13 cellular contexts compared by ENCODE assay signal in the genomic region with DNA sequence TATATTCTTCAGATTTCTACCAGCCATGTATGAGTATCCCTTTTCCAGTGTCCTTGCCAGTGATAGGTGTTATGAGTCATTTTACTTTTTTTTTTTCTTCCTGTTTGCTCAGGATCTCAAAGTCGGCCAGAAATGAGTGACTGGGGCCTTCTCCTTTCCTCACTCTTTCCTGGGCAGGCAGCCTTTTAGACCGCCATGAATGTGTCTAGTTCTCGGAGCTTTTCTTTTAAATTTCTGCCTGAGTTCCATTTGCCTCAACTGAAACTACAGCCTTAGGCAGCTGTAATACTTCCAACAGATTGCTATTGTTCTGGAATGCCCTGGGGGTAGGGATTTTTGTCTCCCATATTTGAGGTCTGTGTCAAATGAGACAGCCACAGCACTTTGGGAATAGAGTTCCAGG.
DNase-seq lines count a peak whose midpoint lies in the region; ATAC-seq and TF ChIP-seq lines count a peak whose summit lies in the region.
"Had no signal": no experiment of that assay in that cellular context is flagged by ENCODE, and none has a peak within 500 bp of the region (broad histone marks: within the 10 kb centered on the region; RNA-seq: fewer than 3 reads in every experiment).

No MANE protein-coding gene starts in this region.

- no peaks in the 10 kb centered on the region for H3K9me2 ChIP-seq in MM.1S (replicated peaks; ENCODE audit: insufficient read depth, low read length)

- WGBS in suprapubic skin: 76% methylated on average over 3 of the region's 3 CpGs

- no peaks in the 10 kb centered on the region for H3F3A ChIP-seq in MM.1S (ENCODE audit: insufficient read depth, low read length)

- H3K9me3 Mint-ChIP-seq in natural killer cell treated with Interleukin-12 subunit alpha and Interleukin-12 subunit beta and Interleukin-15 and Interleukin-18, amount 100 ng/mL, for 72 hours: no peaks in the 10 kb centered on the region
- no peaks in the 10 kb centered on the region for H3K9me3 Mint-ChIP-seq in natural killer cell
- H3K9me3 Mint-ChIP-seq: activated naive CD4-positive, alpha-beta T cell treated with anti-CD3 and anti-CD28 coated beads, Interleukin-2, amount 50 U/mL, for 24 hours; naive B cell had no signal

- no peaks in the 10 kb centered on the region for H3K27me3 Mint-ChIP-seq in natural killer cell treated with Interleukin-12 subunit alpha and Interleukin-12 subunit beta and Interleukin-15 and Interleukin-18, amount 100 ng/mL, for 72 hours
- no peaks in the 10 kb centered on the region for H3K27me3 Mint-ChIP-seq in natural killer cell (ENCODE audit: low read depth in 2 of 2)
- H3K27me3 Mint-ChIP-seq: activated naive CD4-positive, alpha-beta T cell treated with anti-CD3 and anti-CD28 coated beads, Interleukin-2, amount 50 U/mL, for 24 hours; naive B cell had no signal

- intact Hi-C loops in natural killer cell (cut with micrococcal nuclease): no loop called here

- H3K4me2 ChIP-seq in MM.1S (ENCODE audit: low read depth, low read length): no peak overlapping the region

- H3K4me3 ChIP-seq in suprapubic skin: no peak overlapping the region
- H3K4me3 ChIP-seq in MM.1S (ENCODE audit: low read length): no peak overlapping the region
- H3K4me3 ChIP-seq: upper lobe of right lung had no signal

- ATAC-seq in natural killer cell treated with Interleukin-12 subunit alpha and Interleukin-12 subunit beta and Interleukin-15 and Interleukin-18, amount 100 ng/mL, for 72 hours: no peak
- ATAC-seq in natural killer cell (no peak), HG02885 (IDR thresholded peaks at IDR 0.05; ENCODE audit: poor library complexity, unreplicated experiment) (no peak)
- ATAC-seq: upper lobe of right lung had no signal

- H3K36me3 ChIP-seq in suprapubic skin (no peaks in the 10 kb centered on the region), MM.1S (replicated peaks; ENCODE audit: insufficient read depth, low read length) (no peaks in the 10 kb centered on the region)
- H3K36me3 ChIP-seq: upper lobe of right lung had no signal

- peak overlapping the region; percentile 39 to 89 for H3K27ac Mint-ChIP-seq in natural killer cell treated with Interleukin-12 subunit alpha and Interleukin-12 subunit beta and Interleukin-15 and Interleukin-18, amount 100 ng/mL, for 72 hours
- H3K27ac Mint-ChIP-seq in natural killer cell: no peak overlapping the region
- H3K27ac Mint-ChIP-seq: activated naive CD4-positive, alpha-beta T cell treated with anti-CD3 and anti-CD28 coated beads, Interleukin-2, amount 50 U/mL, for 24 hours; naive B cell had no signal

- H2AFZ ChIP-seq in MM.1S (ENCODE audit: low read length): no peak overlapping the region

- no peaks in the 10 kb centered on the region for H4K20me1 ChIP-seq in MM.1S (ENCODE audit: insufficient read depth, low read length)

- H3K4me3 Mint-ChIP-seq in natural killer cell treated with Interleukin-12 subunit alpha and Interleukin-12 subunit beta and Interleukin-15 and Interleukin-18, amount 100 ng/mL, for 72 hours: peak overlapping the region; percentile 25
- H3K4me3 Mint-ChIP-seq in natural killer cell: no peak overlapping the region
- H3K4me3 Mint-ChIP-seq: activated naive CD4-positive, alpha-beta T cell treated with anti-CD3 and anti-CD28 coated beads, Interleukin-2, amount 50 U/mL, for 24 hours; naive B cell had no signal

- H3K27ac ChIP-seq in suprapubic skin (no peak overlapping the region), MM.1S (ENCODE audit: low read length) (no peak overlapping the region)
- H3K27ac ChIP-seq: upper lobe of right lung had no signal

- peaks cover 37 to 43% of the 10 kb centered on the region in 2 donors for H3K4me1 Mint-ChIP-seq in natural killer cell treated with Interleukin-12 subunit alpha and Interleukin-12 subunit beta and Interleukin-15 and Interleukin-18, amount 100 ng/mL, for 72 hours (ENCODE audit: low read depth in 2 of 2)
- peaks cover 29 to 30% of the 10 kb centered on the region in 2 donors for H3K4me1 Mint-ChIP-seq in natural killer cell

- H3K4me1 ChIP-seq in suprapubic skin (peaks cover 9% of the 10 kb centered on the region), MM.1S (ENCODE audit: low read length) (no peaks in the 10 kb centered on the region)

- no peaks in the 10 kb centered on the region for H3K79me2 ChIP-seq in MM.1S (ENCODE audit: low read length)

- H3K27me3 ChIP-seq in suprapubic skin (no peaks in the 10 kb centered on the region), MM.1S (replicated peaks; ENCODE audit: insufficient read depth, low read length) (no peaks in the 10 kb centered on the region)
- H3K27me3 ChIP-seq: upper lobe of right lung had no signal

- TF ChIP-seq EP300 in suprapubic skin (IDR thresholded peaks at IDR 0.05): no peak

- no peak for DNase-seq in natural killer cell treated with Interleukin-12 subunit alpha and Interleukin-12 subunit beta and Interleukin-15 and Interleukin-18, amount 100 ng/mL, for 72 hours (ENCODE audit: low spot score)
- DNase-seq in natural killer cell (no peak), amniotic epithelial cell (ENCODE audit: low read depth) (peak; percentile 61), glomerular endothelial cell (ENCODE audit: extremely low read depth, low read depth, low spot score) (peak; percentile 31), suprapubic skin (ENCODE audit: low spot score in 2 of 2) (no peak), MM.1S (no peak)
- DNase-seq in central memory CD4-positive, alpha-beta T cell: no peak
- DNase-seq: activated CD4-positive, CD25-positive, alpha-beta regulatory T cell; glutamatergic neuron; naive B cell; upper lobe of right lung had no signal

- TF ChIP-seq CTCF in natural killer cell (IDR thresholded peaks at IDR 0.05) (no peak), suprapubic skin (IDR thresholded peaks at IDR 0.05) (no peak), MM.1S (IDR thresholded peaks at IDR 0.05; ENCODE audit: low read length) (no peak)

- TF ChIP-seq POLR2A in suprapubic skin (IDR thresholded peaks at IDR 0.05): no peak

- peaks cover 8% of the 10 kb centered on the region for H3K36me3 Mint-ChIP-seq in natural killer cell treated with Interleukin-12 subunit alpha and Interleukin-12 subunit beta and Interleukin-15 and Interleukin-18, amount 100 ng/mL, for 72 hours
- no peaks in the 10 kb centered on the region for H3K36me3 Mint-ChIP-seq in natural killer cell

- no peaks in the 10 kb centered on the region for H3K9me3 ChIP-seq in suprapubic skin
- no peaks in the 10 kb centered on the region for H3K9me3 ChIP-seq in MM.1S (replicated peaks; ENCODE audit: insufficient read depth, low read length)
- H3K9me3 ChIP-seq: upper lobe of right lung had no signal

- H3K9ac ChIP-seq in MM.1S (ENCODE audit: low read length): no peak overlapping the region

Comparison
In these comparisons a context has a peak if more than half of its experiments do, and no peak if none do; other contexts are left out.
1. H3K27ac Mint-ChIP-seq: peak in natural killer cell treated with Interleukin-12 subunit alpha and Interleukin-12 subunit beta and Interleukin-15 and Interleukin-18, amount 100 ng/mL, for 72 hours (2 of 2); none in natural killer cell (0 of 2).
2. DNase-seq: peak in amniotic epithelial cell (single experiment) and glomerular endothelial cell (single experiment); none in natural killer cell treated with Interleukin-12 subunit alpha and Interleukin-12 subunit beta and Interleukin-15 and Interleukin-18, amount 100 ng/mL, for 72 hours (single experiment), natural killer cell (single experiment), central memory CD4-positive, alpha-beta T cell (single experiment), suprapubic skin (0 of 2) and MM.1S (single experiment).